Comparison of ENCODE assay signal across 2 cellular contexts in the genomic region with DNA sequence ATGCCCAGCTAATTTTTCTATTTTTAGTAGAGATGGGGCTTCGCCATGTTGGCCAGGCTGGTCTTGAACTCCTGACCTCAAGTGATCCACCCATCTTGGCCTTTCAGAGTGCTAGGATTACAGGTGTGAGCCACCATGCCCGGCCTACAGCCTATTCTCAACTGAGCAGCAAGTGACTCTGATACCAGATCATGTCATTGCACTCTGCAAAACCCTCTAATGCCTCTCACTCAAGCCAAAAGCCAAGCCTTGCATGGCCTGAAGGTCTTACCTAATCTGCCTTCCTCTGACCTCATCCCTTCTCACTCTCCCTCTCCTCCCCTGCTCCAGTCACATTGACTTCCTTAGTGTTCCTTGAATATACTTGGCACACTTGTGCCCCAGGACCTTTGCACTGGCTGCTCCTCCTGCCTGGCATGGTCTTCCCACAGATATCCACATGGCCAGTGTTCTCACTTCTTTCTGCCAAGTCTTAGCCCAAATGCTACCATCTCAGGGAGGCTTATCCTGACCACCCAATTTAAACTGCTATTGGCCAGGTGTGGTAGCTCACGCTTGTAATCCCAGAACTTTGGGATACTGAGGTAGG.
TF ChIP-seq lines count a peak whose summit lies in the region.

No MANE protein-coding gene starts in this region.

TF ChIP-seq in HEK293, 187 proteins besides CTCF, POLR2A, EP300 and RAD21 (continued from another document):
- no peak for TF ChIP-seq ZNF624 (tag by site-specific recombination; IDR thresholded peaks at IDR 0.05)

TF ChIP-seq in H1, 55 proteins besides CTCF, POLR2A, EP300 and RAD21:
- no peak for TF ChIP-seq RFX5 (IDR thresholded peaks at IDR 0.05; ENCODE audit: borderline replicate concordance, low read depth, low read length)
- no peak for TF ChIP-seq BCL11A (IDR thresholded peaks at IDR 0.05; ENCODE audit: low read depth in 2 of 2, low read length in 2 of 2)
- TF ChIP-seq CREB1 (IDR thresholded peaks at IDR 0.05) = no peak
- TF ChIP-seq, protein P1, sequence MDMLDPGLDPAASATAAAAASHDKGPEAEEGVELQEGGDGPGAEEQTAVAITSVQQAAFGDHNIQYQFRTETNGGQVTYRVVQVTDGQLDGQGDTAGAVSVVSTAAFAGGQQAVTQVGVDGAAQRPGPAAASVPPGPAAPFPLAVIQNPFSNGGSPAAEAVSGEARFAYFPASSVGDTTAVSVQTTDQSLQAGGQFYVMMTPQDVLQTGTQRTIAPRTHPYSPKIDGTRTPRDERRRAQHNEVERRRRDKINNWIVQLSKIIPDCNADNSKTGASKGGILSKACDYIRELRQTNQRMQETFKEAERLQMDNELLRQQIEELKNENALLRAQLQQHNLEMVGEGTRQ (IDR thresholded peaks at IDR 0.05; ENCODE audit: low read length) = no peak
- TF ChIP-seq ATF3 (IDR thresholded peaks at IDR 0.05; ENCODE audit: insufficient read depth, low read depth, low read length) = no peak
- no peak for TF ChIP-seq CHD7 (IDR thresholded peaks at IDR 0.05; ENCODE audit: insufficient replicate concordance, low read length)
- TF ChIP-seq POU5F1 (IDR thresholded peaks at IDR 0.05; ENCODE audit: low read depth, low read length) = no peak
- TF ChIP-seq MAFK (IDR thresholded peaks at IDR 0.05; ENCODE audit: low read depth, low read length) = no peak
- no peak for TF ChIP-seq RXRA (IDR thresholded peaks at IDR 0.05; ENCODE audit: insufficient read depth, low read depth, low read length)
- no peak for TF ChIP-seq SAP30 (IDR thresholded peaks at IDR 0.05; ENCODE audit: insufficient read depth, insufficient replicate concordance, low read length)
- TF ChIP-seq JUN (IDR thresholded peaks at IDR 0.05; ENCODE audit: low read depth, low read length) = no peak
- no peak for TF ChIP-seq BACH1 (IDR thresholded peaks at IDR 0.05; ENCODE audit: low read length)
- no peak for TF ChIP-seq HDAC2 (IDR thresholded peaks at IDR 0.05; ENCODE audit: borderline replicate concordance in 1 of 2, low read depth in 2 of 2, low read length in 2 of 2)
- no peak for TF ChIP-seq SRF (IDR thresholded peaks at IDR 0.05; ENCODE audit: low read depth, low read length)
- no peak for TF ChIP-seq ASH2L (IDR thresholded peaks at IDR 0.05; ENCODE audit: low read length)
- TF ChIP-seq YY1 (IDR thresholded peaks at IDR 0.05; ENCODE audit: low read depth, low read length) = no peak
- no peak for TF ChIP-seq TEAD4 (IDR thresholded peaks at IDR 0.05; ENCODE audit: low read depth, low read length)
